Comparison of ENCODE assay signal across 8 cellular contexts in the genomic region with DNA sequence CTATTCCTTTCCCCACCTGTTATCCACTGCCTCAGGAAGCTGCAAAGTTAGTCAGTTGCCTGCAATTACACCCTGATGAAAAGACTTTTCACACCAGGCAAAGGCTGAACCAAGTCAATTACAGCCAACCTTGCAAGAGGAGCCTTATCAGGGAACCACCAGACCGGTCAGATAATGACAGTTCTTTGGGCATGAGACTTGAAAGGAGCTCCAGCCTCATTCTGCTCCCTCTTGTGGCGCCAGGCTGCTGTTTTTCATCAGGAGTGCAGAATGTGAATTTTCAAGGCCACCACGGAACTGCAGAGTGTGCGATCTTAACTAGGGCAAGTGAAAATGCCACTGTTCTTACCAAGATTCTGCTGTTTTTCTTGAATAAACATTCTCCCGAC. TPM values are rescaled to one million over a fixed set of nuclear protein-coding genes. Genes with fewer than 3 reads are reported as not detected.
DNase-seq lines count a peak whose midpoint lies in the region; ATAC-seq and TF ChIP-seq lines count a peak whose summit lies in the region.

No MANE protein-coding gene starts in this region.

- H3K9ac ChIP-seq in OCI-LY3 (ENCODE audit: low read length), result no peak overlapping the region

- H3K79me2 ChIP-seq in GM23338 (replicated peaks; ENCODE audit: insufficient read depth) (no peaks in the 10 kb centered on the region), OCI-LY3 (ENCODE audit: low read length) (no peaks in the 10 kb centered on the region)

- TF ChIP-seq EP300 in tibial nerve (IDR thresholded peaks at IDR 0.05), result peak in 1 of 2 donors; percentile 35

- no peaks in the 10 kb centered on the region for H3K4me1 ChIP-seq in GM23338 (ENCODE audit: insufficient read depth)
- no peaks in the 10 kb centered on the region for H3K4me1 ChIP-seq in OCI-LY3 (ENCODE audit: low read length)
- peaks cover 0 to 14% (median 0%) of the 10 kb centered on the region in 4 donors for H3K4me1 ChIP-seq in tibial nerve

- no peaks in the 10 kb centered on the region for H3K27me3 Mint-ChIP-seq in CD4-positive, alpha-beta T cell
- H3K27me3 Mint-ChIP-seq in GM23338 (ENCODE audit: insufficient read depth, low read depth, poor library complexity), result peaks cover 16% of the 10 kb centered on the region

- intact Hi-C loops in CD4-positive, alpha-beta T cell (cut with DNase I, micrococcal nuclease), result loop anchor here in 1 of 2 experiments (1.0 kb wide), 1 partner anchor 86 kb away; no protein-coding TSS in a partner anchor

- no peak overlapping the region for H3K4me3 ChIP-seq in GM23338
- H3K4me3 ChIP-seq in OCI-LY3 (ENCODE audit: low read length), result no peak overlapping the region
- H3K4me3 ChIP-seq in tibial nerve, result no peak overlapping the region

- DNase-seq in CD4-positive, alpha-beta T cell, result peak in 5 of 10 experiments; percentile 15 to 32 (median 23)
- DNase-seq in GM23338 (ENCODE audit: low spot score), result peak; percentile 81
- peak; percentile 62 to 74 for DNase-seq in T47D (ENCODE audit: low read depth in 1 of 2, low spot score in 1 of 2)
- peak; percentile 71 for DNase-seq in kidney glomerular epithelial cell (lab: John Stamatoyannopoulos, UW)
- DNase-seq in tibial nerve (ENCODE audit: low spot score in 2 of 2), result peak; percentile 43 to 78

- H3K27ac ChIP-seq in CD4-positive, alpha-beta T cell (ENCODE audit: low read depth, low read length), result no peak overlapping the region
- H3K27ac ChIP-seq in GM23338 (ENCODE audit: low read depth) (no peak overlapping the region), OCI-LY3 (ENCODE audit: low read length) (no peak overlapping the region), tibial nerve (no peak overlapping the region)

- H3K27me3 ChIP-seq in CD4-positive, alpha-beta T cell (ENCODE audit: control insufficient read depth, insufficient read depth, low read length), result no peaks in the 10 kb centered on the region
- H3K27me3 ChIP-seq in GM23338 (ENCODE audit: insufficient read depth), result no peaks in the 10 kb centered on the region
- H3K27me3 ChIP-seq in OCI-LY3 (ENCODE audit: low read depth, low read length), result peaks cover 14% of the 10 kb centered on the region
- no peaks in the 10 kb centered on the region for H3K27me3 ChIP-seq in tibial nerve

- no peaks in the 10 kb centered on the region for H4K20me1 ChIP-seq in GM23338 (replicated peaks; ENCODE audit: insufficient read depth)
- H4K20me1 ChIP-seq in OCI-LY3 (ENCODE audit: insufficient read depth, low read length), result no peaks in the 10 kb centered on the region

- no peaks in the 10 kb centered on the region for H3K36me3 Mint-ChIP-seq in CD4-positive, alpha-beta T cell (ENCODE audit: low read depth)
- H3K36me3 Mint-ChIP-seq in GM23338 (ENCODE audit: low read depth), result no peaks in the 10 kb centered on the region; the same call in 2 of the 3 replicates

- H3K4me3 Mint-ChIP-seq in CD4-positive, alpha-beta T cell, result no peak overlapping the region
- H3K4me3 Mint-ChIP-seq in GM23338, result no peak overlapping the region

- no peak for TF ChIP-seq POLR2A in tibial nerve (IDR thresholded peaks at IDR 0.05)

- in situ Hi-C loops in T47D (cut with HindIII; ENCODE audit: low pct_unique_long_range_greater_than_20kb, low sequenced_read_pairs), result no loop called here

- H2AFZ ChIP-seq in GM23338, result no peak overlapping the region
- no peak overlapping the region for H2AFZ ChIP-seq in OCI-LY3 (ENCODE audit: low read depth, low read length)

- TF ChIP-seq CTCF in CD4-positive, alpha-beta T cell (IDR thresholded peaks at IDR 0.05), result peak; percentile 50
- TF ChIP-seq CTCF in GM23338 (conservative IDR thresholded peaks at IDR 0.05; ENCODE audit: low read depth in 2 of 2) (peak; percentile 58 to 75), OCI-LY3 (IDR thresholded peaks at IDR 0.05; ENCODE audit: low read depth, low read length) (peak; percentile 31; the same call in 1 of the 2 replicates), tibial nerve (IDR thresholded peaks at IDR 0.05) (peak; percentile 36 to 81 (median 73))

- peaks cover 10% of the 10 kb centered on the region for H3K4me1 Mint-ChIP-seq in CD4-positive, alpha-beta T cell (ENCODE audit: low read depth)
- H3K4me1 Mint-ChIP-seq in GM23338, result peaks cover 2% of the 10 kb centered on the region; the same call in 1 of the 3 replicates

- no peaks in the 10 kb centered on the region for H3F3A ChIP-seq in GM23338 (replicated peaks; ENCODE audit: low read depth)

- no peak overlapping the region for H3K27ac Mint-ChIP-seq in CD4-positive, alpha-beta T cell
- no peak overlapping the region for H3K27ac Mint-ChIP-seq in GM23338

- H3K36me3 ChIP-seq in GM23338 (ENCODE audit: insufficient read depth) (no peaks in the 10 kb centered on the region), OCI-LY3 (replicated peaks; ENCODE audit: low read depth, low read length) (no peaks in the 10 kb centered on the region), tibial nerve (no peaks in the 10 kb centered on the region)

- H3K9me2 ChIP-seq in GM23338 (ENCODE audit: insufficient read depth), result no peaks in the 10 kb centered on the region

- no peaks in the 10 kb centered on the region for H3K9me3 ChIP-seq in CD4-positive, alpha-beta T cell (ENCODE audit: control insufficient read depth, low read length)
- H3K9me3 ChIP-seq in OCI-LY3 (ENCODE audit: insufficient read depth, low read length) (no peaks in the 10 kb centered on the region), tibial nerve (no peaks in the 10 kb centered on the region)

- CTCF ChIA-PET in CD4-positive, alpha-beta T cell (lab: Charles Lee), result interaction anchor here (0.5 to 1.7 kb wide), 3 partner anchors 14 to 86 kb away, joined by 3 to 8 read pairs (median 5); no protein-coding TSS in a partner anchor

- ATAC-seq in CD4-positive, alpha-beta T cell (ENCODE audit: poor library complexity), result no peak
- ATAC-seq in GM23338, result peak; percentile 80
- no peak for ATAC-seq in HG02981 (IDR thresholded peaks at IDR 0.05; ENCODE audit: unreplicated experiment)
- no peak for ATAC-seq in HG02884 (IDR thresholded peaks at IDR 0.05; ENCODE audit: unreplicated experiment)

- H3K4me2 ChIP-seq in GM23338 (no peak overlapping the region), OCI-LY3 (ENCODE audit: low read length) (no peak overlapping the region)

- 4 to 5% methylated on average over 5 of the region's 5 CpGs for WGBS in tibial nerve, 2 donors

- no peaks in the 10 kb centered on the region for H3K9me3 Mint-ChIP-seq in CD4-positive, alpha-beta T cell
- no peaks in the 10 kb centered on the region; the same call in 2 of the 3 replicates for H3K9me3 Mint-ChIP-seq in GM23338

- POLR2A ChIA-PET in CD4-positive, alpha-beta T cell (lab: Charles Lee), result interaction anchor here (0.9 to 2.4 kb wide), 4 partner anchors 13 to 84 kb away, joined by 3 to 18 read pairs (median 8); a partner anchor contains a TSS

TF ChIP-seq in GM23338, 12 proteins besides CTCF, POLR2A, EP300 and RAD21 (continues in another document):
- TF ChIP-seq STAT1 (IDR thresholded peaks at IDR 0.05; ENCODE audit: unreplicated experiment) (no peak), ZNF114 (CRISPR knock-in tag; IDR thresholded peaks at IDR 0.05) (no peak), POLR2AphosphoS5 (IDR thresholded peaks at IDR 0.05; ENCODE audit: low read depth) (no peak), EZH2 (IDR thresholded peaks at IDR 0.05; ENCODE audit: low read depth, unreplicated experiment) (no peak), NANOG (IDR thresholded peaks at IDR 0.05; ENCODE audit: borderline replicate concordance) (no peak), CREB1 (CRISPR knock-in tag; IDR thresholded peaks at IDR 0.05; ENCODE audit: low read depth) (no peak), JUNB (IDR thresholded peaks at IDR 0.05; ENCODE audit: unreplicated experiment) (no peak), EZH2phosphoT487 (IDR thresholded peaks at IDR 0.05; ENCODE audit: unreplicated experiment) (no peak)
- TF ChIP-seq, protein P1, sequence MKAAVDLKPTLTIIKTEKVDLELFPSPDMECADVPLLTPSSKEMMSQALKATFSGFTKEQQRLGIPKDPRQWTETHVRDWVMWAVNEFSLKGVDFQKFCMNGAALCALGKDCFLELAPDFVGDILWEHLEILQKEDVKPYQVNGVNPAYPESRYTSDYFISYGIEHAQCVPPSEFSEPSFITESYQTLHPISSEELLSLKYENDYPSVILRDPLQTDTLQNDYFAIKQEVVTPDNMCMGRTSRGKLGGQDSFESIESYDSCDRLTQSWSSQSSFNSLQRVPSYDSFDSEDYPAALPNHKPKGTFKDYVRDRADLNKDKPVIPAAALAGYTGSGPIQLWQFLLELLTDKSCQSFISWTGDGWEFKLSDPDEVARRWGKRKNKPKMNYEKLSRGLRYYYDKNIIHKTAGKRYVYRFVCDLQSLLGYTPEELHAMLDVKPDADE (IDR thresholded peaks at IDR 0.05), result no peak

RNA-seq across cellular contexts. Expression of a gene that starts 22.5 kb away (rescaled TPM):
- 1 to 10 TPM in 1 of 2 experiments, under 1 TPM in 1; 0.66 to 1.2 TPM for total RNA-seq in CD4-positive, alpha-beta T cell
- not detected in 2 replicates for total RNA-seq in GM23338 (2014; rRNA removed; shearing (Covaris generic))
- polyA plus RNA-seq in GM23338 (2016; fragmentation: Nextera tagmentation; extraction: Ambion mirVana), result 0.21 TPM in 1 of 2 replicates, not detected in the other
- under 1 TPM in 1 of 4 donors, not detected in 3; 0.60 TPM for total RNA-seq in tibial nerve

RNA-seq across cellular contexts. Expression of a gene that starts 29.5 kb away (rescaled TPM):
- 1 to 10 TPM in 1 of 2 experiments, under 1 TPM in 1; 0.81 to 1.1 TPM for total RNA-seq in CD4-positive, alpha-beta T cell
- total RNA-seq in GM23338 (2014; rRNA removed; shearing (Covaris generic)), result 0.27 and 0.35 TPM in 2 replicates
- polyA plus RNA-seq in GM23338 (2016; fragmentation: Nextera tagmentation; extraction: Ambion mirVana), result 0.07 and 0.36 TPM in 2 replicates
- 100 to 1,000 TPM in 3 of 4 donors, 10 to 100 TPM in 1; 77.4 to 211 (median 117) TPM for total RNA-seq in tibial nerve

Comparison
In these comparisons a context has a peak if more than half of its experiments do, and no peak if none do; other contexts are left out.
1. RNA of a gene that starts 29.5 kb away (total RNA-seq): 77.4 to 211 TPM in tibial nerve; 0.81 to 1.1 TPM in CD4-positive, alpha-beta T cell and 0.27 to 0.35 TPM in GM23338; every median in the first group is over 10 times any median in the second.
2. Peak in every context shown above with its lines, with median percentiles within 50 percentile points of each other: CTCF ChIP-seq.